ENCODE assay signal across 23 cellular contexts in the genomic region with DNA sequence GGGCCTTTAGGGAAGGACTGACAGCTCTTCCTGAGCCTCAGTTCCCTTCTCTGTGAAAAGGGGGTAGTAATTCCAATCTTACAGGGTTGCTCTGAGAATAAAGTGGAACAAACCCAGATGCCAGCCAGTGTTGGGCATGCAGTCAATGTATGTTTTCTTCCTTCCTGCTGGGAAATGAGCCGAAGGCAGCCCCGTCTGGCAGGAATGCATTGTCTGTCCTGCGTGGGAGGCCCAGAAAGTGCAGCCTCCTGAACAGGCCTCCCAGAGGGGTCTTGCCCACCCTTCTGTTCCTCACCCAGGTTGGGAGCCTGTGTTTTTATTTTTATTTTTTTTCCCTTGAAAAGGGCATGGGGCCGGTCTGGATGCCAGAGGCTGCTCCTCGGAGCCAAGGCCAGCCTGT. TPM values are rescaled to one million over a fixed set of nuclear protein-coding genes. Genes with fewer than 3 reads are reported as not detected.
"Had no signal": no experiment of that assay in that cellular context is flagged by ENCODE, and none has a peak within 500 bp of the region (broad histone marks: within the 10 kb centered on the region; RNA-seq: fewer than 3 reads in every experiment).

No MANE protein-coding gene starts in this region.

- H3K4me2 ChIP-seq: hepatocyte had no signal

- H3K36me3 ChIP-seq: neutrophil, spleen, stomach, thoracic aorta, transverse colon had no signal

- H3K27ac ChIP-seq: coronary artery, hepatocyte, neutrophil, spleen, stomach, thoracic aorta, transverse colon had no signal

- H3K4me3 Mint-ChIP-seq: naive thymus-derived CD8-positive, alpha-beta T cell had no signal

- H2AFZ ChIP-seq: hepatocyte had no signal

- H3K4me3 ChIP-seq: coronary artery, hepatocyte, mucosa of descending colon, spleen, stomach, thoracic aorta, transverse colon had no signal

- H3K79me2 ChIP-seq: hepatocyte had no signal

- H3K9me3 ChIP-seq: mucosa of descending colon, neutrophil, spleen, stomach, thoracic aorta, transverse colon had no signal

- DNase-seq: effector CD4-positive, alpha-beta T cell; foreskin melanocyte; head of caudate nucleus; left colon; mucosa of descending colon; naive thymus-derived CD8-positive, alpha-beta T cell; posterior cingulate gyrus; spleen; stimulated activated CD4-positive, alpha-beta T cell treated with anti-CD3 and anti-CD28 coated beads, Interleukin-15, amount 100 ng/mL, for 24 hours; stimulated activated CD4-positive, alpha-beta T cell treated with anti-CD3 and anti-CD28 coated beads, Interleukin-1b, Interleukin-23, amount 100 ng/mL, for 48 hours; stimulated activated CD4-positive, alpha-beta T cell treated with anti-CD3 and anti-CD28 coated beads, Interleukin-4, amount 100 ng/mL, for 4 hours; stimulated activated naive CD4-positive, alpha-beta T cell; stomach; substantia nigra; transverse colon had no signal

- ATAC-seq: left colon; mucosa of descending colon; naive thymus-derived CD8-positive, alpha-beta T cell; sciatic nerve had no signal

RNA-seq across cellular contexts. Expression of a gene that starts 9.1 kb away (rescaled TPM):
- total RNA-seq: chondrocyte; hepatocyte; naive thymus-derived CD8-positive, alpha-beta T cell; pulmonary artery endothelial cell; stomach; thoracic aorta; ureter had no signal
- polyA plus RNA-seq: naive thymus-derived CD8-positive, alpha-beta T cell had no signal
